ENCODE assay signal across 1 cellular context in the genomic region with DNA sequence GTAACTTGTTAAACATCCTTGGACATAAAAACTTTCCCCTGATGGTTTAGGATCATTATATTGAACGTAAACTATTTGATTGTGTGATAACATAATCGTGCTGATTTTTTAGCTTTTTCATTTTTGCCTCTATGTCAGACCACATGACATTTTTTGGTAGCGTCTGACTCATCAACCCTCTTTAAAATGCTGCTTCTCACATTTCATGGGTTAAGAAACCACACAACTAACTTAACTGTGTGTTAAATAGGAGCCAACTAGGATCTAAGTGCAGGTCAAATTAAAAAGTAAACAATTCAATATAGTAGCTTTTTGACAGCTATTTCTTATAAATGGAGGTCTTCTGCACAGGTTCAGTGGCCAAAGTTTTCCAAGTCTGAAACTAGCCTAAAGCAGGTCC.
TF ChIP-seq lines count a peak whose summit lies in the region.

No MANE protein-coding gene starts in this region.

TF ChIP-seq in K562, 482 proteins besides CTCF, POLR2A, EP300 and RAD21 (continued from another document):
- TF ChIP-seq, protein P1, sequence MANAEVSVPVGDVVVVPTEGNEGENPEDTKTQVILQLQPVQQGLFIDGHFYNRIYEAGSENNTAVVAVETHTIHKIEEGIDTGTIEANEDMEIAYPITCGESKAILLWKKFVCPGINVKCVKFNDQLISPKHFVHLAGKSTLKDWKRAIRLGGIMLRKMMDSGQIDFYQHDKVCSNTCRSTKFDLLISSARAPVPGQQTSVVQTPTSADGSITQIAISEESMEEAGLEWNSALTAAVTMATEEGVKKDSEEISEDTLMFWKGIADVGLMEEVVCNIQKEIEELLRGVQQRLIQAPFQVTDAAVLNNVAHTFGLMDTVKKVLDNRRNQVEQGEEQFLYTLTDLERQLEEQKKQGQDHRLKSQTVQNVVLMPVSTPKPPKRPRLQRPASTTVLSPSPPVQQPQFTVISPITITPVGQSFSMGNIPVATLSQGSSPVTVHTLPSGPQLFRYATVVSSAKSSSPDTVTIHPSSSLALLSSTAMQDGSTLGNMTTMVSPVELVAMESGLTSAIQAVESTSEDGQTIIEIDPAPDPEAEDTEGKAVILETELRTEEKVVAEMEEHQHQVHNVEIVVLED (CRISPR knock-in tag; IDR thresholded peaks at IDR 0.05): no peak
- TF ChIP-seq, protein P2, sequence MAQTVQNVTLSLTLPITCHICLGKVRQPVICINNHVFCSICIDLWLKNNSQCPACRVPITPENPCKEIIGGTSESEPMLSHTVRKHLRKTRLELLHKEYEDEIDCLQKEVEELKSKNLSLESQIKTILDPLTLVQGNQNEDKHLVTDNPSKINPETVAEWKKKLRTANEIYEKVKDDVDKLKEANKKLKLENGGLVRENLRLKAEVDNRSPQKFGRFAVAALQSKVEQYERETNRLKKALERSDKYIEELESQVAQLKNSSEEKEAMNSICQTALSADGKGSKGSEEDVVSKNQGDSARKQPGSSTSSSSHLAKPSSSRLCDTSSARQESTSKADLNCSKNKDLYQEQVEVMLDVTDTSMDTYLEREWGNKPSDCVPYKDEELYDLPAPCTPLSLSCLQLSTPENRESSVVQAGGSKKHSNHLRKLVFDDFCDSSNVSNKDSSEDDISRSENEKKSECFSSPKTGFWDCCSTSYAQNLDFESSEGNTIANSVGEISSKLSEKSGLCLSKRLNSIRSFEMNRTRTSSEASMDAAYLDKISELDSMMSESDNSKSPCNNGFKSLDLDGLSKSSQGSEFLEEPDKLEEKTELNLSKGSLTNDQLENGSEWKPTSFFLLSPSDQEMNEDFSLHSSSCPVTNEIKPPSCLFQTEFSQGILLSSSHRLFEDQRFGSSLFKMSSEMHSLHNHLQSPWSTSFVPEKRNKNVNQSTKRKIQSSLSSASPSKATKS (CRISPR knock-in tag; IDR thresholded peaks at IDR 0.05): no peak
- TF ChIP-seq, protein P3, sequence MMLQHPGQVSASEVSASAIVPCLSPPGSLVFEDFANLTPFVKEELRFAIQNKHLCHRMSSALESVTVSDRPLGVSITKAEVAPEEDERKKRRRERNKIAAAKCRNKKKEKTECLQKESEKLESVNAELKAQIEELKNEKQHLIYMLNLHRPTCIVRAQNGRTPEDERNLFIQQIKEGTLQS (IDR thresholded peaks at IDR 0.05): peak; percentile 18; the same call in 1 of the 2 replicates
- TF ChIP-seq, protein P3 (CRISPR knock-in tag; conservative IDR thresholded peaks at IDR 0.05): no peak
- TF ChIP-seq ZC3H8 (IDR thresholded peaks at IDR 0.05) (no peak), CTBP1 (IDR thresholded peaks at IDR 0.05; ENCODE audit: borderline replicate concordance) (no peak)
